ENCODE assay signal across 14 cellular contexts in the genomic region with DNA sequence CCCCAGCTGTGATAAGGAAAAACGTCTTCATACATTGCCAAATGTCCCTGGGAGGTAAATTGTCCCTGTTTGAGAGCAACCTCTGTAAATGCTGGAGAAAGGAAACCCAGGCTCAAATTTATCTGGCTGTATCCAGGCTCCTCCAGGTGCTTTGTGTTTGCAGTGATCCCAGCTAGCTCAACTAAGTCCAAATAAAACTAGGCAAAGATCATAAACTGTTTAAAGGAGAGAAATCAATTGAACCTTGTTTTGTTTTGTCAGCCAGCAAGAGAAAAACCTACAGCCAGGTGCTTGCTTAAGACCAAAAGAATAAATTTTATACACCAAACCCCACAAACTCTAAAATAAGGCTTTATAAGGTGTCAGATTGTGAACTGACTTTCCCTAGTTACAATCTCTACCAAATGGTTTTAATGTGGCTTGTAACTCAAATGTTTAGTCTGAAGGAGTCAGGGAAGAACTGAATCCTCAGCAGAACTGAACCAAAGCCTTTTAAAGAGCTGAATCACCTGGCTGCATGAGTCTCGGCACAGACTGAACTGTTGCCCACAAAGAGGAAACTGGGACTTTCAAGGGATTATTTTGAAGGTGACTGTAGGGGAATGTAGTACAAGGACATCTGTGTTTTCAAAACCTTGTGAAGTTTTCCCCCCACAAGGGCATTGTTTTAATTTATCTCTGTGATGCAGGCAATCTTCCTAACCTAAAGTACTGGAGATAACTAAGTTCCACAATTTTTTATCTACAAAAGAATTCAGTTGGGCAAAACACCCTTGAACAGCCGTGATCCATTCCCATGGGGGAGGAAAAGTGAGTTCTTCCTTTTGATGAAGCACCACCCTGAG.
DNase-seq lines count a peak whose midpoint lies in the region; ATAC-seq and TF ChIP-seq lines count a peak whose summit lies in the region.
"Had no signal": no experiment of that assay in that cellular context is flagged by ENCODE, and none has a peak within 500 bp of the region (broad histone marks: within the 10 kb centered on the region; RNA-seq: fewer than 3 reads in every experiment).

No MANE protein-coding gene starts in this region.

- H3K4me1 Mint-ChIP-seq in dendritic cell treated with granulocyte-macrophage colony-stimulating factor and Interleukin-4, amounts not matched to agents 40 ng/mL and 50 ng/mL, for 4 days (ENCODE audit: low read depth), result peaks cover 65% of the 10 kb centered on the region

- no peaks in the 10 kb centered on the region for H3K27me3 ChIP-seq in tibial nerve
- H3K27me3 ChIP-seq: BLaER1 had no signal

- no peak for TF ChIP-seq EP300 in tibial nerve (IDR thresholded peaks at IDR 0.05)

- no peak overlapping the region for H3K27ac ChIP-seq in tibial nerve
- H3K27ac ChIP-seq: BLaER1 had no signal

- H3K9me3 Mint-ChIP-seq in dendritic cell treated with granulocyte-macrophage colony-stimulating factor and Interleukin-4, amounts not matched to agents 40 ng/mL and 50 ng/mL, for 4 days, result no peaks in the 10 kb centered on the region
- H3K9me3 Mint-ChIP-seq: activated naive CD8-positive, alpha-beta T cell treated with anti-CD3 and anti-CD28 coated beads, Interleukin-2, amount 10 ng/mL, durations not matched to agents 7 days and 5 days; activated T-cell treated with anti-CD3 and anti-CD28 coated beads, Interleukin-2, amount 50 U/mL, for 24 hours; natural killer cell treated with Interleukin-12 subunit alpha and Interleukin-12 subunit beta and Interleukin-15 and Interleukin-18, amount 100 ng/mL, for 72 hours had no signal

- no peak overlapping the region for H3K4me3 ChIP-seq in tibial nerve
- H3K4me3 ChIP-seq: BLaER1 had no signal

- peaks cover 7% of the 10 kb centered on the region for H3K36me3 Mint-ChIP-seq in dendritic cell treated with granulocyte-macrophage colony-stimulating factor and Interleukin-4, amounts not matched to agents 40 ng/mL and 50 ng/mL, for 4 days (ENCODE audit: low read depth)
- H3K36me3 Mint-ChIP-seq: activated naive CD8-positive, alpha-beta T cell treated with anti-CD3 and anti-CD28 coated beads, Interleukin-2, amount 10 ng/mL, durations not matched to agents 7 days and 5 days; natural killer cell treated with Interleukin-12 subunit alpha and Interleukin-12 subunit beta and Interleukin-15 and Interleukin-18, amount 100 ng/mL, for 72 hours had no signal

- intact Hi-C loops in dendritic cell treated with granulocyte-macrophage colony-stimulating factor and Interleukin-4, amounts not matched to agents 40 ng/mL and 50 ng/mL, for 4 days (cut with micrococcal nuclease), result no loop called here

- TF ChIP-seq CTCF in tibial nerve (IDR thresholded peaks at IDR 0.05), result no peak
- TF ChIP-seq CTCF in GM10248 (IDR thresholded peaks at IDR 0.05; ENCODE audit: control extremely low read depth, extremely low read depth, low read depth, missing control alignments), result no peak

- peak overlapping the region; percentile 39 for H3K27ac Mint-ChIP-seq in dendritic cell treated with granulocyte-macrophage colony-stimulating factor and Interleukin-4, amounts not matched to agents 40 ng/mL and 50 ng/mL, for 4 days
- H3K27ac Mint-ChIP-seq: activated naive CD8-positive, alpha-beta T cell treated with anti-CD3 and anti-CD28 coated beads, Interleukin-2, amount 10 ng/mL, durations not matched to agents 7 days and 5 days; activated T-cell treated with anti-CD3 and anti-CD28 coated beads, Interleukin-2, amount 50 U/mL, for 24 hours; natural killer cell treated with Interleukin-12 subunit alpha and Interleukin-12 subunit beta and Interleukin-15 and Interleukin-18, amount 100 ng/mL, for 72 hours had no signal

- WGBS in tibial nerve, 2 donors, result 52 to 62% methylated on average over 3 of the region's 3 CpGs

- ATAC-seq in HG02623 (IDR thresholded peaks at IDR 0.05; ENCODE audit: unreplicated experiment) (peak; percentile 42), GM21367 (IDR thresholded peaks at IDR 0.05; ENCODE audit: unreplicated experiment) (no peak)
- ATAC-seq: natural killer cell treated with Interleukin-12 subunit alpha and Interleukin-12 subunit beta and Interleukin-15 and Interleukin-18, amount 100 ng/mL, for 72 hours; Right ventricle myocardium inferior had no signal

- H3K4me3 Mint-ChIP-seq in dendritic cell treated with granulocyte-macrophage colony-stimulating factor and Interleukin-4, amounts not matched to agents 40 ng/mL and 50 ng/mL, for 4 days, result no peak overlapping the region
- H3K4me3 Mint-ChIP-seq: activated naive CD8-positive, alpha-beta T cell treated with anti-CD3 and anti-CD28 coated beads, Interleukin-2, amount 10 ng/mL, durations not matched to agents 7 days and 5 days; activated T-cell treated with anti-CD3 and anti-CD28 coated beads, Interleukin-2, amount 50 U/mL, for 24 hours; natural killer cell treated with Interleukin-12 subunit alpha and Interleukin-12 subunit beta and Interleukin-15 and Interleukin-18, amount 100 ng/mL, for 72 hours had no signal

- H3K4me1 ChIP-seq in tibial nerve, result peaks cover 0 to 5% (median 0%) of the 10 kb centered on the region in 4 donors

- H3K27me3 Mint-ChIP-seq in dendritic cell treated with granulocyte-macrophage colony-stimulating factor and Interleukin-4, amounts not matched to agents 40 ng/mL and 50 ng/mL, for 4 days, result no peaks in the 10 kb centered on the region
- H3K27me3 Mint-ChIP-seq: activated naive CD8-positive, alpha-beta T cell treated with anti-CD3 and anti-CD28 coated beads, Interleukin-2, amount 10 ng/mL, durations not matched to agents 7 days and 5 days; activated T-cell treated with anti-CD3 and anti-CD28 coated beads, Interleukin-2, amount 50 U/mL, for 24 hours; natural killer cell treated with Interleukin-12 subunit alpha and Interleukin-12 subunit beta and Interleukin-15 and Interleukin-18, amount 100 ng/mL, for 72 hours had no signal

- POLR2A ChIA-PET in GM10248 (lab: Yijun Ruan, JAX), result no interaction called here

- DNase-seq in NCI-H2081 treated with DMSO at 0.1 percent for 48 hours (lab: John Stamatoyannopoulos, UW), result peak; percentile 41
- DNase-seq in renal cortical epithelial cell (ENCODE audit: low read depth), result peak; percentile 5
- no peak for DNase-seq in tibial nerve (ENCODE audit: low spot score in 2 of 2)
- DNase-seq in GM10248 (ENCODE audit: extremely low spot score), result no peak
- DNase-seq: activated CD4-positive, alpha-beta T cell treated with anti-CD3 and anti-CD28 coated beads, Interleukin-2, amount 50 U/mL, for 1 hour; activated naive CD8-positive, alpha-beta T cell treated with anti-CD3 and anti-CD28 coated beads, Interleukin-2, amount 10 ng/mL, durations not matched to agents 7 days and 5 days; activated T-cell treated with anti-CD3 and anti-CD28 coated beads, Interleukin-2, amount 50 U/mL, for 24 hours; NK-92 treated with Interleukin-12 subunit alpha and Interleukin-12 subunit beta, amount 100 ng/mL, for 24 hours had no signal

- H3K36me3 ChIP-seq in tibial nerve, result no peaks in the 10 kb centered on the region
- H3K36me3 ChIP-seq: BLaER1 had no signal

- TF ChIP-seq POLR2A in tibial nerve (IDR thresholded peaks at IDR 0.05), result no peak

- H3K9me3 ChIP-seq in tibial nerve, result no peaks in the 10 kb centered on the region

- CTCF ChIA-PET in GM10248 (lab: Yijun Ruan, JAX), result interaction anchor here (0.8 to 1.9 kb wide), 2 partner anchors 10 to 11 kb away, joined by 3 to 7 read pairs; no protein-coding TSS in a partner anchor

Comparison
In these comparisons a context has a peak if more than half of its experiments do, and no peak if none do; other contexts are left out.
1. DNase-seq: peak in NCI-H2081 treated with DMSO at 0.1 percent for 48 hours (single experiment) and renal cortical epithelial cell (single experiment); none in tibial nerve (0 of 2) and GM10248 (single experiment).